Comparison of ENCODE assay signal across 19 cellular contexts in genomic region chr3:183131186-183131585, GRCh38. TPM values are rescaled to one million over a fixed set of nuclear protein-coding genes. Genes with fewer than 3 reads are reported as not detected.
"Had no signal": no experiment of that assay in that cellular context is flagged by ENCODE, and none has a peak within 500 bp of the region (broad histone marks: within the 10 kb centered on the region; RNA-seq: fewer than 3 reads in every experiment).

No MANE protein-coding gene starts in this region.

- H3K27me3 ChIP-seq: esophagus squamous epithelium, right atrium auricular region had no signal

- H3K27me3 Mint-ChIP-seq: stimulated activated naive CD8-positive, alpha-beta T cell treated with anti-CD3 and anti-CD28 coated beads, Interleukin-15, Interleukin-2, amounts not matched to agents 100 ng/mL and 50 ng/mL, for 24 hours had no signal

- ATAC-seq: activated T-cell treated with anti-CD3 and anti-CD28 coated beads, Interleukin-2, amount 50 U/mL, for 72 hours had no signal

- DNase-seq: activated CD4-positive, alpha-beta T cell treated with anti-CD3 and anti-CD28 coated beads, Interleukin-2, amount 50 U/mL, for 4 hours; activated effector memory CD4-positive, alpha-beta T cell treated with anti-CD3 and anti-CD28 coated beads, Interleukin-2, amount 50 U/mL, for 16 hours; activated naive CD4-positive, alpha-beta T cell treated with anti-CD3 and anti-CD28 coated beads, Interleukin-2, amount 50 U/mL, for 16 hours; activated T-cell treated with anti-CD3 and anti-CD28 coated beads, Interleukin-2, amount 50 U/mL, for 72 hours; aorta; cerebellar nuclear complex; cortex of kidney; effector memory CD4-positive, alpha-beta T cell; esophagus squamous epithelium; left cardiac atrium; occipital lobe; T-helper 2 cell; transverse colon had no signal

- H3K27ac Mint-ChIP-seq: activated T-cell treated with anti-CD3 and anti-CD28 coated beads, Interleukin-2, amount 50 U/mL, for 72 hours; progenitor cell of endocrine pancreas; stimulated activated naive CD8-positive, alpha-beta T cell treated with anti-CD3 and anti-CD28 coated beads, Interleukin-15, Interleukin-2, amounts not matched to agents 100 ng/mL and 50 ng/mL, for 24 hours had no signal

- H3K4me3 Mint-ChIP-seq: activated T-cell treated with anti-CD3 and anti-CD28 coated beads, Interleukin-2, amount 50 U/mL, for 72 hours; stimulated activated naive CD8-positive, alpha-beta T cell treated with anti-CD3 and anti-CD28 coated beads, Interleukin-15, Interleukin-2, amounts not matched to agents 100 ng/mL and 50 ng/mL, for 24 hours had no signal

- H3K4me3 ChIP-seq: breast epithelium, esophagus squamous epithelium, right atrium auricular region, transverse colon had no signal

- H3K4me1 ChIP-seq: breast epithelium, esophagus squamous epithelium, right atrium auricular region, transverse colon had no signal

- H3K27ac ChIP-seq: breast epithelium, esophagus squamous epithelium, right atrium auricular region, transverse colon had no signal

- H3K36me3 ChIP-seq: breast epithelium, esophagus squamous epithelium, right atrium auricular region, transverse colon had no signal

RNA-seq across cellular contexts. Expression of gene LAMP3, which starts 31.3 kb away (rescaled TPM):
- total RNA-seq: myocyte, occipital lobe had no signal
- polyA plus RNA-seq: neural cell had no signal
